Comparison of ENCODE assay signal across 1 cellular context in the genomic region with DNA sequence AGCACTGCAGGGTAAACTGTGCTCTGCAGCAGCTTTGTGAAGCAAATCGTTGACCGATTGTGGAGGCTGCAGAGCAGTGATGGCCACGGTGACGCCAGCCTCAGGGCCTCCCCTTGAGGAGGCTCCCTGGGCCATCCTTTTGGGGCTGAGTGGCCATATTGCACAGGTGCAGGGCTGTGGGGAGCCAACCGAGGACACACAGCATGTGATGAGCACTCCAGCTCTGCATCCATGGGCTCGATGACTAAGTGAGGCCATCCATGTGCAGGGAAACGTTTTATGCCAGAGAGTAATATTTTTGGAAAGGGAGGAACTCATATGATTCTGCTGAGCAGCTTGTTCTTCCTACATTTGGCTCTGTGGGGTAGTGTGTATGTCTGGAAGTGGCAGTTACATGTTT.
A peak's percentile ranks its signal among the peaks of the same experiment; 100 is the strongest.
TF ChIP-seq lines count a peak whose summit lies in the region.

No MANE protein-coding gene starts in this region.

TF ChIP-seq in GM12878, 131 proteins besides CTCF, POLR2A, EP300 and RAD21:
- TF ChIP-seq IKZF1 (conservative IDR thresholded peaks at IDR 0.05): 0 out of 2 replicates have a peak, but pooled peaks have one; percentile 9
- TF ChIP-seq CBX3 (IDR thresholded peaks at IDR 0.05; ENCODE audit: borderline replicate concordance, low read depth): no peak
- TF ChIP-seq IRF3 (IDR thresholded peaks at IDR 0.05): no peak
- TF ChIP-seq SREBF1 (IDR thresholded peaks at IDR 0.05; ENCODE audit: low read length): no peak
- no peak for TF ChIP-seq RAD51 (IDR thresholded peaks at IDR 0.05)
- TF ChIP-seq POLR2AphosphoS5 (IDR thresholded peaks at IDR 0.05; ENCODE audit: low read length): no peak
- TF ChIP-seq POLR2AphosphoS2 (IDR thresholded peaks at IDR 0.05; ENCODE audit: low read depth, low read length): no peak
TF ChIP-seq in GM12878: peak in this region for 1.
